16 cellular contexts compared by ENCODE assay signal in the genomic region with DNA sequence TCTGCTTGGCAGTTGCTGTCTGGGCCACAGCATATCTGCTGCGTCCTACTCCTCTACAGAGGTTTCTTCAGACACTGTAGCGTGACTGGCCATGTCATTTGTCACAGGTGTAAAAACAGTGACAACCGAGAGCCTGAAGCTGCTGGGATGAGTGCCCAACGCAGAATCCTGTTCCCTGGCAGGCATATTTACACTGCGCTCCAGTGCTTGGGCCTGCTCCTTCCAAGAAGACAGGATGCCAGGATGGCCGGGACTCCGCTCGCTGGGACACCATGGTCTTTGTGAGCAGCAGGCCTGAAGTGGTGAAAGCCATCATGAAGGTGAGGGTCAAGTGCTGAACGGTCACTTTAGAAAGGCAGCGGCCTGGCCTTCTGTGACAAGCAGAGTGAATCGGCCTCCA.
"Had no signal": no experiment of that assay in that cellular context is flagged by ENCODE, and none has a peak within 500 bp of the region (broad histone marks: within the 10 kb centered on the region; RNA-seq: fewer than 3 reads in every experiment).

No MANE protein-coding gene starts in this region.

- H3K36me3 ChIP-seq: heart right ventricle had no signal

- ATAC-seq: activated T-helper 17 cell treated with anti-CD3 and anti-CD28 coated beads, Interleukin-2, amount 50 U/mL, for 72 hours; WTC11 had no signal

- DNase-seq: activated CD4-positive, alpha-beta T cell treated with anti-CD3 and anti-CD28 coated beads, Interleukin-2, amount 10 ng/mL, durations not matched to agents 7 days and 5 days; activated CD8-positive, alpha-beta memory T cell treated with anti-CD3 and anti-CD28 coated beads for 24 hours; activated naive CD4-positive, alpha-beta T cell treated with anti-CD3 and anti-CD28 coated beads for 36 hours; activated T-cell treated with anti-CD3 and anti-CD28 coated beads for 4 hours; caudate nucleus; effector CD8-positive, alpha-beta T cell; heart right ventricle; midbrain; naive B cell; nucleus accumbens; stimulated activated CD4-positive, alpha-beta T cell treated with anti-CD3 and anti-CD28 coated beads, Interleukin-12 subunit alpha, Interleukin-12 subunit beta, amount 100 ng/mL, for 4 hours; stimulated activated CD4-positive, alpha-beta T cell treated with anti-CD3 and anti-CD28 coated beads, Interleukin-2, amount 100 ng/mL, for 48 hours; stimulated activated naive CD4-positive, alpha-beta T cell treated with Interleukin-2 at 50 U/mL for 16 hours had no signal

- H3K4me1 ChIP-seq: heart right ventricle had no signal

- H3K4me3 ChIP-seq: coronary artery, heart right ventricle had no signal

- H3K27ac ChIP-seq: coronary artery, heart right ventricle had no signal
